8 cellular contexts compared by ENCODE assay signal in genomic region chr5:132238169-132238744, GRCh38. TPM values are rescaled to one million over a fixed set of nuclear protein-coding genes. Genes with fewer than 3 reads are reported as not detected.
DNase-seq lines count a peak whose midpoint lies in the region; ATAC-seq and TF ChIP-seq lines count a peak whose summit lies in the region.

No MANE protein-coding gene starts in this region.

- ATAC-seq in GM21447 (IDR thresholded peaks at IDR 0.05; ENCODE audit: unreplicated experiment), result peak; percentile 84

- DNase-seq in Caki2 (ENCODE audit: low read depth) (peak; percentile 46), M059J (ENCODE audit: low read depth) (peak; percentile 61), T1000 (lab: John Stamatoyannopoulos, UW) (peak; percentile 52), astrocyte of the cerebellum (ENCODE audit: low read depth) (peak; percentile 53), islet precursor cell (peak; percentile 81), NCI-H187 treated with DMSO at 0.1 percent for 48 hours (lab: John Stamatoyannopoulos, UW) (no peak)
- DNase-seq in stimulated activated CD4-positive, alpha-beta T cell treated with anti-CD3 and anti-CD28 coated beads, Interleukin-2, amount 100 ng/mL, for 4 hours (ENCODE audit: low read depth), result peak; percentile 65

- in situ Hi-C loops in Caki2 (cut with HindIII; ENCODE audit: low pct_unique_long_range_greater_than_20kb, low sequenced_read_pairs) (no loop called here), astrocyte of the cerebellum (cut with HindIII; ENCODE audit: low sequenced_read_pairs) (no loop called here)

- H3K4me3 ChIP-seq in astrocyte of the cerebellum (ENCODE audit: low read depth, low read length), result no peak overlapping the region

- TF ChIP-seq CTCF in astrocyte of the cerebellum (IDR thresholded peaks at IDR 0.05; ENCODE audit: low read depth, low read length, missing control alignments), result peak; percentile 94

RNA-seq across cellular contexts. Expression of gene P4HA2, which starts 10.6 kb away (rescaled TPM):
- total RNA-seq in Caki2 (2014; rRNA removed; shearing (Covaris generic); ENCODE audit: low replicate concordance), result 64.2 and 71.1 TPM in 2 replicates
- 99.6 and 133 TPM in 2 replicates for total RNA-seq in M059J (2014; rRNA removed; shearing (Covaris generic))

RNA-seq across cellular contexts. Expression of gene PDLIM4, which starts 19.2 kb away (rescaled TPM):
- total RNA-seq in Caki2 (2014; rRNA removed; shearing (Covaris generic); ENCODE audit: low replicate concordance), result 1.4 TPM in 1 of 2 replicates, not detected in the other
- total RNA-seq in M059J (2014; rRNA removed; shearing (Covaris generic)), result 11.7 and 25.0 TPM in 2 replicates

RNA-seq across cellular contexts. Expression of gene SLC22A4, which starts 55.9 kb away (rescaled TPM):
- 5.2 TPM in 1 of 2 replicates, not detected in the other for total RNA-seq in Caki2 (2014; rRNA removed; shearing (Covaris generic); ENCODE audit: low replicate concordance)
- 6.3 and 7.5 TPM in 2 replicates for total RNA-seq in M059J (2014; rRNA removed; shearing (Covaris generic))
